Comparison of ENCODE assay signal across 12 cellular contexts in genomic region chr2:63699549-63699839, GRCh38.
DNase-seq lines count a peak whose midpoint lies in the region; ATAC-seq and TF ChIP-seq lines count a peak whose summit lies in the region.
"Had no signal": no experiment of that assay in that cellular context is flagged by ENCODE, and none has a peak within 500 bp of the region (broad histone marks: within the 10 kb centered on the region; RNA-seq: fewer than 3 reads in every experiment).

No MANE protein-coding gene starts in this region.

- H3K79me2 ChIP-seq in PC-3 (ENCODE audit: low read length) = no peaks in the 10 kb centered on the region

- WGBS in esophagus muscularis mucosa = 92% methylated on average over 3 of the region's 3 CpGs
- WGBS in neuronal stem cell (ENCODE audit: extremely low coverage in 2 of 2, insufficient read length in 2 of 2, insufficient replicate concordance in 1 of 2), 2 donors = no CpG with 5 or more reads among the region's 3 CpGs

- no peak overlapping the region for H2BK12ac ChIP-seq in neuronal stem cell (ENCODE audit: low read length)

- H3K9me2 ChIP-seq in PC-3 (replicated peaks; ENCODE audit: low read length) = no peaks in the 10 kb centered on the region

- no peak overlapping the region for H3K4ac ChIP-seq in neuronal stem cell (ENCODE audit: low read length)

- no peaks in the 10 kb centered on the region for H3K9me3 ChIP-seq in PC-3 (ENCODE audit: low read length)
- no peaks in the 10 kb centered on the region for H3K9me3 ChIP-seq in esophagus muscularis mucosa
- H3K9me3 ChIP-seq in neuronal stem cell (replicated peaks in 1 of 2; ENCODE audit: control insufficient read depth in 2 of 2, insufficient read depth in 1 of 2, low read depth in 1 of 2, low read length in 2 of 2) = no peaks in the 10 kb centered on the region
- H3K9me3 ChIP-seq: ovary had no signal

- POLR2A ChIA-PET in PC-3 (lab: Charles Lee; ENCODE audit: unreplicated experiment) = interaction anchor here (0.5 to 1.8 kb wide), 3 partner anchors 12 to 143 kb away, joined by 3 to 26 read pairs (median 4); partner anchors contain the start of gene UGP2

- H3K4me1 ChIP-seq in PC-3 (ENCODE audit: insufficient read depth, low read length) (peaks cover 41% of the 10 kb centered on the region), esophagus muscularis mucosa (peaks cover 0 to 9% (median 6%) of the 10 kb centered on the region in 4 donors), neuronal stem cell (ENCODE audit: control insufficient read depth in 2 of 2, insufficient read depth in 1 of 2, low read depth in 1 of 2, low read length in 2 of 2) (no peaks in the 10 kb centered on the region)

- H3F3A ChIP-seq in PC-3 (ENCODE audit: low read length, unreplicated experiment) = peaks cover 7% of the 10 kb centered on the region

- DNase-seq in Calu3 (no peak), PC-3 (peak; percentile 68), esophagus muscularis mucosa (ENCODE audit: extremely low spot score) (no peak), neuronal stem cell (ENCODE audit: low spot score) (no peak), NCI-H146 (lab: John Stamatoyannopoulos, UW) (no peak), NCI-H2081 treated with DMSO at 0.1 percent for 48 hours (lab: John Stamatoyannopoulos, UW) (no peak)
- no peak for DNase-seq in activated naive CD4-positive, alpha-beta T cell treated with Interleukin-2 at 50 U/mL for 16 hours
- no peak for DNase-seq in activated naive CD8-positive, alpha-beta T cell treated with anti-CD3 and anti-CD28 coated beads, Interleukin-2, amount 50 U/mL, for 24 hours
- DNase-seq: activated B cell treated with CpG ODN at 0.5 μM for 24 hours had no signal

- H3K4me2 ChIP-seq in PC-3 (ENCODE audit: low read length) = peak overlapping the region; percentile 78
- no peak overlapping the region for H3K4me2 ChIP-seq in neuronal stem cell (ENCODE audit: insufficient read depth, low read length, poor library complexity, severe bottlenecking)
- H3K4me2 ChIP-seq: GM23338 had no signal

- no peak overlapping the region for H2BK15ac ChIP-seq in neuronal stem cell (ENCODE audit: low read length)

- no peak overlapping the region for H2AK5ac ChIP-seq in neuronal stem cell (ENCODE audit: low read depth, low read length)

- no peak for TF ChIP-seq EP300 in esophagus muscularis mucosa (IDR thresholded peaks at IDR 0.05)

- no peak overlapping the region for H2BK5ac ChIP-seq in neuronal stem cell (ENCODE audit: low read length)

- no peak for TF ChIP-seq CTCF in Calu3 (IDR thresholded peaks at IDR 0.05; ENCODE audit: unreplicated experiment)
- no peak for TF ChIP-seq CTCF in PC-3 (conservative IDR thresholded peaks at IDR 0.05; ENCODE audit: low read depth, low read length)
- TF ChIP-seq CTCF in esophagus muscularis mucosa (IDR thresholded peaks at IDR 0.05) = no peak

- H3K4me3 Mint-ChIP-seq in Calu3 (ENCODE audit: low read depth, unreplicated experiment) = no peak overlapping the region
- H3K4me3 Mint-ChIP-seq in activated naive CD8-positive, alpha-beta T cell treated with anti-CD3 and anti-CD28 coated beads, Interleukin-2, amount 50 U/mL, for 24 hours = no peak overlapping the region
- H3K4me3 Mint-ChIP-seq: activated B cell treated with CpG ODN at 0.5 μM for 24 hours, GM23338 had no signal

- H3K36me3 ChIP-seq in PC-3 (ENCODE audit: low read depth, low read length) (no peaks in the 10 kb centered on the region), esophagus muscularis mucosa (no peaks in the 10 kb centered on the region), neuronal stem cell (replicated peaks in 1 of 2; ENCODE audit: control insufficient read depth in 2 of 2, insufficient read depth in 2 of 2, low read length in 2 of 2) (no peaks in the 10 kb centered on the region)
- H3K36me3 ChIP-seq: ovary had no signal

- H3K4me1 Mint-ChIP-seq in Calu3 (ENCODE audit: low read depth, unreplicated experiment) = peaks cover 19% of the 10 kb centered on the region
- no peaks in the 10 kb centered on the region for H3K4me1 Mint-ChIP-seq in activated naive CD8-positive, alpha-beta T cell treated with anti-CD3 and anti-CD28 coated beads, Interleukin-2, amount 50 U/mL, for 24 hours
- H3K4me1 Mint-ChIP-seq: activated B cell treated with CpG ODN at 0.5 μM for 24 hours had no signal

- H2BK120ac ChIP-seq in neuronal stem cell (ENCODE audit: low read depth, low read length) = no peak overlapping the region

- no peaks in the 10 kb centered on the region for H3K27me3 ChIP-seq in PC-3 (ENCODE audit: low read length)
- H3K27me3 ChIP-seq in esophagus muscularis mucosa = no peaks in the 10 kb centered on the region
- H3K27me3 ChIP-seq in neuronal stem cell (ENCODE audit: control insufficient read depth in 3 of 3, insufficient read depth in 3 of 3, low read depth in 1 of 3, low read length in 3 of 3) = no peaks in the 10 kb centered on the region
- H3K27me3 ChIP-seq: ovary had no signal

- CTCF ChIA-PET in Calu3 (lab: Charles Lee) = interaction anchor here (1.0 to 2.4 kb wide), 5 partner anchors 70 to 162 kb away, joined by 3 to 15 read pairs (median 5); partner anchors contain the start of gene UGP2
- CTCF ChIA-PET in PC-3 (lab: Charles Lee) = interaction anchor here (1.7 kb wide), 1 partner anchor 142 kb away, joined by 15 read pairs; the partner anchor contains the start of gene UGP2

- H3K23ac ChIP-seq in neuronal stem cell (ENCODE audit: low read depth, low read length, poor library complexity) = no peak overlapping the region

- peak; percentile 79 for ATAC-seq in PC-3
- ATAC-seq in activated naive CD8-positive, alpha-beta T cell treated with anti-CD3 and anti-CD28 coated beads, Interleukin-2, amount 50 U/mL, for 24 hours = no peak

- H4K91ac ChIP-seq in neuronal stem cell (ENCODE audit: low read depth, low read length, poor library complexity) = no peak overlapping the region

- no peaks in the 10 kb centered on the region for H3K9me3 Mint-ChIP-seq in Calu3 (ENCODE audit: low read depth, unreplicated experiment)
- H3K9me3 Mint-ChIP-seq in activated naive CD8-positive, alpha-beta T cell treated with anti-CD3 and anti-CD28 coated beads, Interleukin-2, amount 50 U/mL, for 24 hours = no peaks in the 10 kb centered on the region
- H3K9me3 Mint-ChIP-seq: activated B cell treated with CpG ODN at 0.5 μM for 24 hours had no signal

- no peaks in the 10 kb centered on the region for H3K27me3 Mint-ChIP-seq in Calu3 (ENCODE audit: unreplicated experiment)
- H3K27me3 Mint-ChIP-seq in activated naive CD8-positive, alpha-beta T cell treated with anti-CD3 and anti-CD28 coated beads, Interleukin-2, amount 50 U/mL, for 24 hours = no peaks in the 10 kb centered on the region
- H3K27me3 Mint-ChIP-seq: activated B cell treated with CpG ODN at 0.5 μM for 24 hours had no signal

- H3K9ac ChIP-seq in PC-3 (ENCODE audit: low read length) (peak overlapping the region; percentile 67), neuronal stem cell (ENCODE audit: low read depth, low read length, poor library complexity) (no peak overlapping the region)

- intact Hi-C loops in Calu3 (cut with micrococcal nuclease; ENCODE audit: unreplicated experiment) = loop anchor here (1.0 to 10.0 kb wide), 3 partner anchors 143 to 325 kb away; no protein-coding TSS in a partner anchor
- intact Hi-C loops in PC-3 (cut with micrococcal nuclease) = loop anchor here (1.0 to 10.0 kb wide), 3 partner anchors 35 to 315 kb away; partner anchors contain the start of gene VPS54
- intact Hi-C loops in esophagus muscularis mucosa (cut with DNase I) = loop anchor here (10.0 kb wide), 1 partner anchor 155 kb away; no protein-coding TSS in a partner anchor

- H4K20me1 ChIP-seq in PC-3 (ENCODE audit: low read length) = no peaks in the 10 kb centered on the region

- H3K79me1 ChIP-seq in neuronal stem cell (ENCODE audit: low read depth, low read length) = no peaks in the 10 kb centered on the region

- H3K18ac ChIP-seq in neuronal stem cell (ENCODE audit: low read length) = no peak overlapping the region

- H3K27ac ChIP-seq in PC-3 (ENCODE audit: low read length) (peak overlapping the region; percentile 93), esophagus muscularis mucosa (replicated peaks in 1 of 4) (peak overlapping the region in 3 of 4 donors; percentile 18 to 66 (median 56)), neuronal stem cell (replicated peaks; ENCODE audit: low read length) (no peak overlapping the region)
- H3K27ac ChIP-seq: ovary had no signal

- BruUV-seq in Calu3 (replicated peaks; lab: Mats Ljungman, UMichigan) (no TSS peak), PC-3 (replicated peaks; lab: Mats Ljungman, UMichigan) (no TSS peak)

- H3K27ac Mint-ChIP-seq in Calu3 (ENCODE audit: unreplicated experiment) = peak overlapping the region; percentile 19
- no peak overlapping the region for H3K27ac Mint-ChIP-seq in activated naive CD8-positive, alpha-beta T cell treated with anti-CD3 and anti-CD28 coated beads, Interleukin-2, amount 50 U/mL, for 24 hours
- H3K27ac Mint-ChIP-seq: activated B cell treated with CpG ODN at 0.5 μM for 24 hours, GM23338 had no signal

- H3K4me3 ChIP-seq in PC-3 (ENCODE audit: low read length) (peak overlapping the region; percentile 34), esophagus muscularis mucosa (no peak overlapping the region), neuronal stem cell (ENCODE audit: low read length in 2 of 2) (no peak overlapping the region)
- H3K4me3 ChIP-seq: GM23338, lung, ovary had no signal

- no peak overlapping the region for H3K14ac ChIP-seq in neuronal stem cell (ENCODE audit: low read length)

- H2AFZ ChIP-seq in PC-3 (ENCODE audit: low read length) (peak overlapping the region; percentile 56), neuronal stem cell (ENCODE audit: low read length) (peak overlapping the region; percentile 81)
- H2AFZ ChIP-seq: GM23338 had no signal

- H3K36me3 Mint-ChIP-seq in Calu3 (ENCODE audit: insufficient read depth, unreplicated experiment) = no peaks in the 10 kb centered on the region
- no peaks in the 10 kb centered on the region for H3K36me3 Mint-ChIP-seq in activated naive CD8-positive, alpha-beta T cell treated with anti-CD3 and anti-CD28 coated beads, Interleukin-2, amount 50 U/mL, for 24 hours (ENCODE audit: low read depth)

- H4K8ac ChIP-seq in neuronal stem cell (ENCODE audit: low read depth, low read length) = no peak overlapping the region

- TF ChIP-seq POLR2A in esophagus muscularis mucosa (IDR thresholded peaks at IDR 0.05; ENCODE audit: low read depth) = no peak
